In genomic region chr1:154911691-154912550, GRCh38 we compare ENCODE assay signal across 23 cellular contexts. TPM values are rescaled to one million over a fixed set of nuclear protein-coding genes. Genes with fewer than 3 reads are reported as not detected.
A peak's percentile ranks its signal among the peaks of the same experiment; 100 is the strongest.
DNase-seq lines count a peak whose midpoint lies in the region; ATAC-seq and TF ChIP-seq lines count a peak whose summit lies in the region.
"Had no signal": no experiment of that assay in that cellular context is flagged by ENCODE, and none has a peak within 500 bp of the region (broad histone marks: within the 10 kb centered on the region; RNA-seq: fewer than 3 reads in every experiment).

No MANE protein-coding gene starts in this region.

- TF ChIP-seq CTCF in 22Rv1 (IDR thresholded peaks at IDR 0.05) (no peak), cardiac muscle cell (IDR thresholded peaks at IDR 0.05; ENCODE audit: low read depth, low read length) (no peak), parathyroid adenoma (IDR thresholded peaks at IDR 0.05) (no peak)

- peaks cover 16% of the 10 kb centered on the region for H3K4me1 ChIP-seq in cardiac muscle cell (ENCODE audit: low read depth)
- H3K4me1 ChIP-seq in parathyroid adenoma = no peaks in the 10 kb centered on the region
- H3K4me1 ChIP-seq: BE2C, esophagus muscularis mucosa, neural progenitor cell had no signal

- DNase-seq in NCI-H446 (lab: John Stamatoyannopoulos, UW) (peak; percentile 11 to 36), cardiac muscle cell (ENCODE audit: low read depth in 1 of 2, low spot score in 1 of 2) (no peak), SKM-1 (lab: John Stamatoyannopoulos, UW; ENCODE audit: unreplicated experiment) (no peak)
- DNase-seq: activated CD4-positive, alpha-beta T cell treated with anti-CD3 and anti-CD28 coated beads for 1 hour; activated CD8-positive, alpha-beta T cell treated with anti-CD3 and anti-CD28 coated beads for 36 hours; BE2C; caudate nucleus; DMS79 treated with DMSO at 0.1 percent for 48 hours; Karpas-422; NCI-H187 treated with DMSO at 0.1 percent for 48 hours; NCI-H2227 treated with DMSO at 0.1 percent for 48 hours; stimulated activated CD4-positive, alpha-beta T cell treated with anti-CD3 and anti-CD28 coated beads, Interleukin-2, amount 100 ng/mL, for 48 hours; T-helper 2 cell had no signal

- no peak overlapping the region for H2AFZ ChIP-seq in parathyroid adenoma
- H2AFZ ChIP-seq: hepatocyte, neural progenitor cell had no signal

- H3K79me2 ChIP-seq in parathyroid adenoma = no peaks in the 10 kb centered on the region
- H3K79me2 ChIP-seq: hepatocyte had no signal

- H3K27ac ChIP-seq in 22Rv1 (peak overlapping the region; percentile 23; the same call in 1 of the 2 replicates), cardiac muscle cell (peak overlapping the region; percentile 45), parathyroid adenoma (no peak overlapping the region)
- H3K27ac ChIP-seq: esophagus muscularis mucosa, hepatocyte, neural progenitor cell had no signal

- H3K4me3 ChIP-seq in cardiac muscle cell (no peak overlapping the region), parathyroid adenoma (ENCODE audit: low read depth, low read length) (no peak overlapping the region)
- H3K4me3 ChIP-seq: esophagus muscularis mucosa, hepatocyte, neural progenitor cell, smooth muscle cell had no signal

- H3K4me2 ChIP-seq in parathyroid adenoma (ENCODE audit: low read length) = peak overlapping the region; percentile 23
- H3K4me2 ChIP-seq: hepatocyte, neural progenitor cell, smooth muscle cell had no signal

- no peak overlapping the region for H3K9ac ChIP-seq in parathyroid adenoma
- H3K9ac ChIP-seq: neural progenitor cell had no signal

- no peaks in the 10 kb centered on the region for H3K27me3 ChIP-seq in cardiac muscle cell
- no peaks in the 10 kb centered on the region for H3K27me3 ChIP-seq in parathyroid adenoma (ENCODE audit: control insufficient read depth, insufficient read depth, low read length)
- H3K27me3 ChIP-seq: BE2C, esophagus muscularis mucosa, hepatocyte, neural progenitor cell had no signal

- ATAC-seq in HG03135 (IDR thresholded peaks at IDR 0.05; ENCODE audit: unreplicated experiment) (no peak), GM19328 (IDR thresholded peaks at IDR 0.05; ENCODE audit: unreplicated experiment) (no peak), HG03159 (IDR thresholded peaks at IDR 0.05; ENCODE audit: unreplicated experiment) (no peak)
- ATAC-seq: activated CD8-positive, alpha-beta T cell treated with anti-CD3 and anti-CD28 coated beads for 36 hours; HepG2 had no signal

- H3K36me3 ChIP-seq in cardiac muscle cell (no peaks in the 10 kb centered on the region), parathyroid adenoma (ENCODE audit: control insufficient read depth, insufficient read depth, low read length) (no peaks in the 10 kb centered on the region)
- H3K36me3 ChIP-seq: BE2C, neural progenitor cell had no signal

- H3K9me3 ChIP-seq in cardiac muscle cell (ENCODE audit: low read depth) (no peaks in the 10 kb centered on the region), parathyroid adenoma (ENCODE audit: control insufficient read depth, low read length) (no peaks in the 10 kb centered on the region)
- H3K9me3 ChIP-seq: BE2C, esophagus muscularis mucosa had no signal

RNA-seq across cellular contexts. Expression of gene PMVK, which starts 24.6 kb away (rescaled TPM):
- total RNA-seq in cardiac muscle cell = 20.1 and 23.8 TPM in 2 replicates
- polyA plus RNA-seq in cardiac muscle cell = 94.4 and 95.4 TPM in 2 replicates

RNA-seq across cellular contexts. Expression of gene KCNN3, which starts 41.8 kb away (rescaled TPM):
- total RNA-seq in cardiac muscle cell = 0.81 and 1.5 TPM in 2 replicates
- polyA plus RNA-seq in cardiac muscle cell = 1.1 and 2.9 TPM in 2 replicates
- total RNA-seq: HepG2 had no signal
- polyA plus RNA-seq: HepG2 had no signal

RNA-seq across cellular contexts. Expression of gene PBXIP1, which starts 44.0 kb away (rescaled TPM):
- total RNA-seq in cardiac muscle cell = 155 and 161 TPM in 2 replicates
- 93.7 and 108 TPM in 2 replicates for polyA plus RNA-seq in cardiac muscle cell

RNA-seq across cellular contexts. Expression of gene PYGO2, which starts 49.7 kb away (rescaled TPM):
- total RNA-seq in cardiac muscle cell = 45.6 and 48.0 TPM in 2 replicates
- polyA plus RNA-seq in cardiac muscle cell = 45.3 and 49.2 TPM in 2 replicates

RNA-seq across cellular contexts. Expression of gene SHC1, which starts 58.6 kb away (rescaled TPM):
- total RNA-seq in cardiac muscle cell = 80.0 and 80.3 TPM in 2 replicates
- 66.8 and 70.7 TPM in 2 replicates for polyA plus RNA-seq in cardiac muscle cell

Comparison
In these comparisons a context has a peak if more than half of its experiments do, and no peak if none do; other contexts are left out.
1. DNase-seq: peak in NCI-H446 (2 of 2); none in cardiac muscle cell (0 of 2) and SKM-1 (single experiment).